15 cellular contexts compared by ENCODE assay signal in the genomic region with DNA sequence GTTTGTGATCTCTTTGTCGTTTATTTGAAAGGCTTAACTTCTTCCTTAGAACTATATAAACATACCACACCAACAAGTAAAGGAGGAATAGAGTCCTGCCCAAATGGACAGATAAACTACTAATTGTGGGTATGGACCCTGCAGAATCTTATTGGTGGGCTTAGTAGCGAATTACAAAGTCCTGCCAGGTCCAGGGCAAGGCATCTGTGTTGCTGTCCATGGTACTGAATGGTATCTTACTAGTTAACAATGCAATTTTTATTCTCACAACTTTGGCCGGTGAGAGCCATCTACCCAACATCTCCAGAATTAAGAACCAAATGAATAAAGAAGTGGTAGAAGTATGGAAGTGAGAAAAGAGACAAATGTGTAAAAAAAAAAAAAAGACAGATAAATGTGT.
DNase-seq lines count a peak whose midpoint lies in the region; ATAC-seq and TF ChIP-seq lines count a peak whose summit lies in the region.
"Had no signal": no experiment of that assay in that cellular context is flagged by ENCODE, and none has a peak within 500 bp of the region (broad histone marks: within the 10 kb centered on the region; RNA-seq: fewer than 3 reads in every experiment).

No MANE protein-coding gene starts in this region.

- H3K9ac ChIP-seq in GM23248, result no peak overlapping the region
- H3K9ac ChIP-seq in MM.1S (ENCODE audit: low read length), result no peak overlapping the region
- H3K9ac ChIP-seq in liver (ENCODE audit: low read depth in 1 of 2, low read length in 2 of 2), result no peak overlapping the region

- H3K4me2 ChIP-seq in GM23248 (ENCODE audit: unreplicated experiment), result no peak overlapping the region
- H3K4me2 ChIP-seq in MM.1S (ENCODE audit: low read depth, low read length), result no peak overlapping the region

- 9 to 19% methylated on average over 3 of the region's 3 CpGs for WGBS in GM23248 (ENCODE audit: low coverage in 1 of 2, low lambda C conversion rate in 2 of 2, missing lambda C conversion rate in 2 of 2), 2 experiments
- 75% methylated on average over 3 of the region's 3 CpGs for WGBS in liver
- 47 to 53% (median 53%) methylated on average over 3 of the region's 3 CpGs for WGBS in psoas muscle, 3 donors

- H3K36me3 Mint-ChIP-seq in activated T-cell treated with anti-CD3 and anti-CD28 coated beads, Interleukin-2, amount 50 U/mL, for 72 hours (ENCODE audit: insufficient read depth in 2 of 2), result peaks cover 0 to 1% of the 10 kb centered on the region in 2 donors
- H3K36me3 Mint-ChIP-seq: naive B cell had no signal

- in situ Hi-C loops in GM23248 (cut with MboI), result no loop called here
- in situ Hi-C loops in astrocyte of the spinal cord (cut with HindIII; ENCODE audit: low sequenced_read_pairs), result no loop called here

- DNase-seq in GM23248 (peak; percentile 2), MM.1S (peak; percentile 40), astrocyte of the spinal cord (ENCODE audit: low read depth, low spot score) (peak; percentile 18), left colon (no peak), psoas muscle (no peak), SHP77 (lab: John Stamatoyannopoulos, UW) (no peak)
- no peak for DNase-seq in activated T-cell treated with anti-CD3 and anti-CD28 coated beads, Interleukin-2, amount 50 U/mL, for 72 hours
- DNase-seq: activated naive CD4-positive, alpha-beta T cell treated with Interleukin-2 at 50 U/mL for 16 hours; cerebellar nuclear complex; esophagus squamous epithelium; KG1; naive B cell; NCI-H2081 treated with DMSO at 0.1 percent for 48 hours had no signal

- ATAC-seq in left colon (no peak), psoas muscle (no peak)
- no peak for ATAC-seq in activated T-cell treated with anti-CD3 and anti-CD28 coated beads, Interleukin-2, amount 50 U/mL, for 72 hours (replicated peaks in 1 of 2)

- H3K9me3 Mint-ChIP-seq in activated T-cell treated with anti-CD3 and anti-CD28 coated beads, Interleukin-2, amount 50 U/mL, for 72 hours, result peaks cover 7 to 11% of the 10 kb centered on the region in 2 donors

- no peak overlapping the region for H3K4me3 ChIP-seq in GM23248
- H3K4me3 ChIP-seq in MM.1S (ENCODE audit: low read length), result no peak overlapping the region
- no peak overlapping the region for H3K4me3 ChIP-seq in astrocyte of the spinal cord (ENCODE audit: low read depth, low read length)
- no peak overlapping the region for H3K4me3 ChIP-seq in liver (ENCODE audit: low read depth in 1 of 3, low read length in 3 of 3)
- H3K4me3 ChIP-seq in psoas muscle, result no peak overlapping the region
- H3K4me3 ChIP-seq: esophagus squamous epithelium had no signal

- no peak overlapping the region for H3K4me3 Mint-ChIP-seq in activated T-cell treated with anti-CD3 and anti-CD28 coated beads, Interleukin-2, amount 50 U/mL, for 72 hours
- H3K4me3 Mint-ChIP-seq: naive B cell had no signal

- H3K4me1 ChIP-seq in GM23248 (ENCODE audit: insufficient read depth), result no peaks in the 10 kb centered on the region
- no peaks in the 10 kb centered on the region for H3K4me1 ChIP-seq in MM.1S (ENCODE audit: low read length)
- H3K4me1 ChIP-seq in liver (ENCODE audit: control insufficient read depth in 4 of 4, insufficient read depth in 4 of 4, low read length in 3 of 4), result peaks cover 0 to 5% (median 0%) of the 10 kb centered on the region in 4 donors
- H3K4me1 ChIP-seq in psoas muscle, result no peaks in the 10 kb centered on the region
- H3K4me1 ChIP-seq: esophagus squamous epithelium had no signal

- no peak overlapping the region for H3K27ac Mint-ChIP-seq in activated T-cell treated with anti-CD3 and anti-CD28 coated beads, Interleukin-2, amount 50 U/mL, for 72 hours
- H3K27ac Mint-ChIP-seq: naive B cell had no signal

- TF ChIP-seq CTCF in MM.1S (IDR thresholded peaks at IDR 0.05; ENCODE audit: low read length) (no peak), astrocyte of the spinal cord (IDR thresholded peaks at IDR 0.05; ENCODE audit: low read depth, low read length) (no peak), liver (IDR thresholded peaks at IDR 0.05; ENCODE audit: low read depth, low read length, missing input control) (no peak), psoas muscle (IDR thresholded peaks at IDR 0.05) (no peak)

- H4K20me1 ChIP-seq in GM23248 (ENCODE audit: insufficient read depth) (no peaks in the 10 kb centered on the region), MM.1S (ENCODE audit: insufficient read depth, low read length) (no peaks in the 10 kb centered on the region)

- H3K9me2 ChIP-seq in GM23248 (ENCODE audit: insufficient read depth) (no peaks in the 10 kb centered on the region), MM.1S (replicated peaks; ENCODE audit: insufficient read depth, low read length) (no peaks in the 10 kb centered on the region)

- H2AFZ ChIP-seq in GM23248, result no peak overlapping the region
- H2AFZ ChIP-seq in MM.1S (ENCODE audit: low read length), result no peak overlapping the region

- H3F3A ChIP-seq in GM23248 (ENCODE audit: insufficient read depth), result no peaks in the 10 kb centered on the region
- no peaks in the 10 kb centered on the region for H3F3A ChIP-seq in MM.1S (ENCODE audit: insufficient read depth, low read length)

- H3K27ac ChIP-seq in GM23248 (no peak overlapping the region), MM.1S (ENCODE audit: low read length) (no peak overlapping the region), liver (ENCODE audit: low read depth in 1 of 2, low read length in 2 of 2) (no peak overlapping the region), psoas muscle (no peak overlapping the region)
- H3K27ac ChIP-seq: C4-2B, esophagus squamous epithelium had no signal

- no peaks in the 10 kb centered on the region for H3K27me3 Mint-ChIP-seq in activated T-cell treated with anti-CD3 and anti-CD28 coated beads, Interleukin-2, amount 50 U/mL, for 72 hours (ENCODE audit: low read depth)
- H3K27me3 Mint-ChIP-seq: naive B cell had no signal

- TF ChIP-seq RAD21 in liver (IDR thresholded peaks at IDR 0.05), result no peak

- intact Hi-C loops in left colon (cut with DNase I, micrococcal nuclease) (no loop called here), psoas muscle (cut with DNase I) (no loop called here)

- no peaks in the 10 kb centered on the region for H3K36me3 ChIP-seq in GM23248 (ENCODE audit: low read depth)
- H3K36me3 ChIP-seq in MM.1S (replicated peaks; ENCODE audit: insufficient read depth, low read length), result no peaks in the 10 kb centered on the region
- H3K36me3 ChIP-seq in liver (ENCODE audit: control insufficient read depth in 4 of 4, insufficient read depth in 3 of 4, low read depth in 1 of 4, low read length in 3 of 4), result no peaks in the 10 kb centered on the region
- H3K36me3 ChIP-seq in psoas muscle (ENCODE audit: insufficient read depth in 1 of 2, low read depth in 1 of 2), result no peaks in the 10 kb centered on the region
- H3K36me3 ChIP-seq: esophagus squamous epithelium had no signal

- no peaks in the 10 kb centered on the region for H3K4me1 Mint-ChIP-seq in activated T-cell treated with anti-CD3 and anti-CD28 coated beads, Interleukin-2, amount 50 U/mL, for 72 hours (ENCODE audit: low read depth)
- H3K4me1 Mint-ChIP-seq: naive B cell had no signal

- H3K9me3 ChIP-seq in GM23248 (ENCODE audit: low read depth) (no peaks in the 10 kb centered on the region), MM.1S (replicated peaks; ENCODE audit: insufficient read depth, low read length) (no peaks in the 10 kb centered on the region), liver (ENCODE audit: control insufficient read depth in 4 of 4, low read length in 3 of 4) (no peaks in the 10 kb centered on the region), psoas muscle (no peaks in the 10 kb centered on the region)
- H3K9me3 ChIP-seq: esophagus squamous epithelium had no signal

- H3K79me2 ChIP-seq in GM23248 (ENCODE audit: insufficient read depth), result no peaks in the 10 kb centered on the region
- H3K79me2 ChIP-seq in MM.1S (ENCODE audit: low read length), result no peaks in the 10 kb centered on the region

- H3K27me3 ChIP-seq in GM23248 (replicated peaks; ENCODE audit: insufficient read depth) (no peaks in the 10 kb centered on the region), MM.1S (replicated peaks; ENCODE audit: insufficient read depth, low read length) (no peaks in the 10 kb centered on the region), liver (ENCODE audit: control insufficient read depth in 4 of 4, insufficient read depth in 4 of 4, low read length in 3 of 4) (no peaks in the 10 kb centered on the region), psoas muscle (ENCODE audit: insufficient read depth in 3 of 3, low read length in 2 of 3) (no peaks in the 10 kb centered on the region)
- H3K27me3 ChIP-seq: esophagus squamous epithelium had no signal

TF ChIP-seq in liver, 16 proteins besides CTCF, POLR2A, EP300 and RAD21:
- TF ChIP-seq, protein P1, sequence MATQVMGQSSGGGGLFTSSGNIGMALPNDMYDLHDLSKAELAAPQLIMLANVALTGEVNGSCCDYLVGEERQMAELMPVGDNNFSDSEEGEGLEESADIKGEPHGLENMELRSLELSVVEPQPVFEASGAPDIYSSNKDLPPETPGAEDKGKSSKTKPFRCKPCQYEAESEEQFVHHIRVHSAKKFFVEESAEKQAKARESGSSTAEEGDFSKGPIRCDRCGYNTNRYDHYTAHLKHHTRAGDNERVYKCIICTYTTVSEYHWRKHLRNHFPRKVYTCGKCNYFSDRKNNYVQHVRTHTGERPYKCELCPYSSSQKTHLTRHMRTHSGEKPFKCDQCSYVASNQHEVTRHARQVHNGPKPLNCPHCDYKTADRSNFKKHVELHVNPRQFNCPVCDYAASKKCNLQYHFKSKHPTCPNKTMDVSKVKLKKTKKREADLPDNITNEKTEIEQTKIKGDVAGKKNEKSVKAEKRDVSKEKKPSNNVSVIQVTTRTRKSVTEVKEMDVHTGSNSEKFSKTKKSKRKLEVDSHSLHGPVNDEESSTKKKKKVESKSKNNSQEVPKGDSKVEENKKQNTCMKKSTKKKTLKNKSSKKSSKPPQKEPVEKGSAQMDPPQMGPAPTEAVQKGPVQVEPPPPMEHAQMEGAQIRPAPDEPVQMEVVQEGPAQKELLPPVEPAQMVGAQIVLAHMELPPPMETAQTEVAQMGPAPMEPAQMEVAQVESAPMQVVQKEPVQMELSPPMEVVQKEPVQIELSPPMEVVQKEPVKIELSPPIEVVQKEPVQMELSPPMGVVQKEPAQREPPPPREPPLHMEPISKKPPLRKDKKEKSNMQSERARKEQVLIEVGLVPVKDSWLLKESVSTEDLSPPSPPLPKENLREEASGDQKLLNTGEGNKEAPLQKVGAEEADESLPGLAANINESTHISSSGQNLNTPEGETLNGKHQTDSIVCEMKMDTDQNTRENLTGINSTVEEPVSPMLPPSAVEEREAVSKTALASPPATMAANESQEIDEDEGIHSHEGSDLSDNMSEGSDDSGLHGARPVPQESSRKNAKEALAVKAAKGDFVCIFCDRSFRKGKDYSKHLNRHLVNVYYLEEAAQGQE (IDR thresholded peaks at IDR 0.05), result peak; percentile 99
- no peak for TF ChIP-seq TAF1 (conservative IDR thresholded peaks at IDR 0.05)
TF ChIP-seq in liver: peak in this region for 1.

Comparison
In these comparisons a context has a peak if more than half of its experiments do, and no peak if none do; other contexts are left out.
1. DNase-seq: peak in GM23248 (single experiment), MM.1S (single experiment) and astrocyte of the spinal cord (single experiment); none in left colon (0 of 2), activated T-cell treated with anti-CD3 and anti-CD28 coated beads, Interleukin-2, amount 50 U/mL, for 72 hours (0 of 2), psoas muscle (0 of 2) and SHP77 (0 of 2).